Comparison of ENCODE assay signal across 10 cellular contexts in genomic region chr11:65578667-65579066, GRCh38. TPM values are rescaled to one million over a fixed set of nuclear protein-coding genes. Genes with fewer than 3 reads are reported as not detected.
DNase-seq lines count a peak whose midpoint lies in the region; ATAC-seq and TF ChIP-seq lines count a peak whose summit lies in the region.
"Had no signal": no experiment of that assay in that cellular context is flagged by ENCODE, and none has a peak within 500 bp of the region (broad histone marks: within the 10 kb centered on the region; RNA-seq: fewer than 3 reads in every experiment).

No MANE protein-coding gene starts in this region.

- in situ Hi-C loops in transverse colon (cut with MboI; ENCODE audit: low pct_ligation_motif_present in 1 of 4, low pct_unique_long_range_greater_than_20kb in 1 of 4, low sequenced_read_pairs in 3 of 4) = no loop called here

- peaks cover 32% of the 10 kb centered on the region for H3K4me1 Mint-ChIP-seq in activated naive CD4-positive, alpha-beta T cell treated with anti-CD3 and anti-CD28 coated beads, Interleukin-2, amount 50 U/mL, for 24 hours
- H3K4me1 Mint-ChIP-seq in naive B cell = peaks cover 34 to 51% (median 49%) of the 10 kb centered on the region in 3 donors

- H3K4me3 Mint-ChIP-seq in activated naive CD4-positive, alpha-beta T cell treated with anti-CD3 and anti-CD28 coated beads, Interleukin-2, amount 50 U/mL, for 24 hours = peak overlapping the region; percentile 3
- H3K4me3 Mint-ChIP-seq in naive B cell = peak overlapping the region; percentile 9 to 99 (median 78)

- no peak for ATAC-seq in naive B cell (ENCODE audit: low read depth in 2 of 2)
- ATAC-seq: body of pancreas had no signal

- 64 to 65% methylated on average over 3 of the region's 3 CpGs for WGBS in transverse colon (ENCODE audit: low coverage in 1 of 2), 2 donors
- 80% methylated on average over 3 of the region's 3 CpGs for WGBS in suprapubic skin

- TF ChIP-seq EP300 in transverse colon (IDR thresholded peaks at IDR 0.05; ENCODE audit: low read depth) (no peak), suprapubic skin (IDR thresholded peaks at IDR 0.05) (no peak)

- H3K27me3 Mint-ChIP-seq in activated naive CD4-positive, alpha-beta T cell treated with anti-CD3 and anti-CD28 coated beads, Interleukin-2, amount 50 U/mL, for 24 hours = no peaks in the 10 kb centered on the region
- H3K27me3 Mint-ChIP-seq in naive B cell = no peaks in the 10 kb centered on the region

- no peak for DNase-seq in activated naive CD4-positive, alpha-beta T cell treated with anti-CD3 and anti-CD28 coated beads, Interleukin-2, amount 50 U/mL, for 16 hours
- no peak for DNase-seq in ascending aorta (ENCODE audit: low spot score in 2 of 2)
- DNase-seq in naive B cell = no peak
- DNase-seq in transverse colon = peak; percentile 23
- DNase-seq in suprapubic skin (ENCODE audit: low spot score in 2 of 2) = no peak
- no peak for DNase-seq in mucosa of gallbladder (ENCODE audit: low spot score)
- DNase-seq in SIG-M5 treated with dmso at 0.1 percent for 504 hours (lab: John Stamatoyannopoulos, UW; ENCODE audit: unreplicated experiment) = no peak
- DNase-seq: body of pancreas, NCI-H2107 had no signal

- H3K36me3 Mint-ChIP-seq in activated naive CD4-positive, alpha-beta T cell treated with anti-CD3 and anti-CD28 coated beads, Interleukin-2, amount 50 U/mL, for 24 hours = no peaks in the 10 kb centered on the region
- peaks cover 0 to 6% of the 10 kb centered on the region in 2 donors for H3K36me3 Mint-ChIP-seq in naive B cell

- TF ChIP-seq POLR2A in transverse colon (IDR thresholded peaks at IDR 0.05) (no peak), suprapubic skin (IDR thresholded peaks at IDR 0.05) (no peak)

- no peaks in the 10 kb centered on the region for H3K9me3 ChIP-seq in ascending aorta
- no peaks in the 10 kb centered on the region for H3K9me3 ChIP-seq in transverse colon
- H3K9me3 ChIP-seq in suprapubic skin = no peaks in the 10 kb centered on the region
- H3K9me3 ChIP-seq: body of pancreas had no signal

- peak overlapping the region in 1 of 2 donors; percentile 98 for H3K4me3 ChIP-seq in ascending aorta
- peak overlapping the region in 1 of 4 donors; percentile 83 for H3K4me3 ChIP-seq in transverse colon
- no peak overlapping the region for H3K4me3 ChIP-seq in suprapubic skin
- H3K4me3 ChIP-seq: body of pancreas had no signal

- intact Hi-C loops in ascending aorta (cut with DNase I) = no loop called here
- intact Hi-C loops in transverse colon (cut with DNase I; ENCODE audit: low total_unique reads) = loop anchor here (5.0 kb wide), 1 partner anchor 36 kb away; no protein-coding TSS in a partner anchor

- H3K27me3 ChIP-seq in ascending aorta (no peaks in the 10 kb centered on the region), transverse colon (no peaks in the 10 kb centered on the region), suprapubic skin (no peaks in the 10 kb centered on the region)
- H3K27me3 ChIP-seq: body of pancreas had no signal

- H3K27ac Mint-ChIP-seq in activated naive CD4-positive, alpha-beta T cell treated with anti-CD3 and anti-CD28 coated beads, Interleukin-2, amount 50 U/mL, for 24 hours = peak overlapping the region; percentile 66
- H3K27ac Mint-ChIP-seq in naive B cell = peak overlapping the region; percentile 95 to 99 (median 96)

- TF ChIP-seq CTCF in ascending aorta (IDR thresholded peaks at IDR 0.05) = no peak
- TF ChIP-seq CTCF in transverse colon (IDR thresholded peaks at IDR 0.05) = no peak
- no peak for TF ChIP-seq CTCF in suprapubic skin (IDR thresholded peaks at IDR 0.05)

- no peaks in the 10 kb centered on the region for H3K9me3 Mint-ChIP-seq in activated naive CD4-positive, alpha-beta T cell treated with anti-CD3 and anti-CD28 coated beads, Interleukin-2, amount 50 U/mL, for 24 hours
- H3K9me3 Mint-ChIP-seq in naive B cell = no peaks in the 10 kb centered on the region

- H3K36me3 ChIP-seq in ascending aorta (peaks cover 50 to 52% of the 10 kb centered on the region in 2 donors), transverse colon (peaks cover 0 to 22% (median 6%) of the 10 kb centered on the region in 4 donors), suprapubic skin (peaks cover 30% of the 10 kb centered on the region)

- H3K4me1 ChIP-seq in ascending aorta = peaks cover 12 to 22% of the 10 kb centered on the region in 2 donors
- peaks cover 25 to 48% (median 39%) of the 10 kb centered on the region in 4 donors for H3K4me1 ChIP-seq in transverse colon
- peaks cover 52% of the 10 kb centered on the region for H3K4me1 ChIP-seq in suprapubic skin

- H3K27ac ChIP-seq in ascending aorta (peak overlapping the region; percentile 96 to 99), transverse colon (peak overlapping the region; percentile 96 to 98 (median 96)), suprapubic skin (no peak overlapping the region)
- H3K27ac ChIP-seq: body of pancreas had no signal

RNA-seq across cellular contexts. Expression of gene EHBP1L1, which starts 2.8 kb away (rescaled TPM):
- total RNA-seq in ascending aorta = 418 TPM
- polyA plus RNA-seq in naive B cell (ENCODE audit: low read depth in 6 of 6) = 10 to 100 TPM in 4 of 6 donors, 1 to 10 TPM in 2; 5.5 to 18.3 (median 11.6) TPM
- 100 to 1,000 TPM in 2 of 4 donors, 10 to 100 TPM in 2; 90.2 to 215 (median 106) TPM for total RNA-seq in transverse colon
- 100 to 1,000 TPM in 1 of 4 donors, 10 to 100 TPM in 3; 40.3 to 150 (median 56.2) TPM for total RNA-seq in suprapubic skin
- total RNA-seq in mucosa of gallbladder = 128 TPM

RNA-seq across cellular contexts. Expression of gene FAM89B, which starts 6.3 kb away (rescaled TPM):
- total RNA-seq in ascending aorta (104 TPM), transverse colon (100 to 1,000 TPM in 1 of 4 donors, 10 to 100 TPM in 3; 25.2 to 254 (median 51.6) TPM), suprapubic skin (100 to 1,000 TPM in 1 of 4 donors, 10 to 100 TPM in 3; 45.2 to 103 (median 72.0) TPM), mucosa of gallbladder (68.2 TPM)
- 10 to 100 TPM; 44.3 to 82.6 (median 61.8) TPM for polyA plus RNA-seq in naive B cell (ENCODE audit: low read depth in 6 of 6)

RNA-seq across cellular contexts. Expression of gene ZNRD2, which starts 8.4 kb away (rescaled TPM):
- total RNA-seq in ascending aorta = 157 TPM
- polyA plus RNA-seq in naive B cell (ENCODE audit: low read depth in 6 of 6) = 10 to 100 TPM; 56.9 to 74.5 (median 69.8) TPM
- total RNA-seq in transverse colon = 10 to 100 TPM in 3 of 4 donors, 1 to 10 TPM in 1; 6.4 to 38.4 (median 27.9) TPM
- total RNA-seq in suprapubic skin = 10 to 100 TPM; 60.9 to 97.4 (median 77.9) TPM
- 30.0 TPM for total RNA-seq in mucosa of gallbladder

RNA-seq across cellular contexts. Expression of gene KCNK7, which starts 16.9 kb away (rescaled TPM):
- not detected for total RNA-seq in ascending aorta
- not detected for polyA plus RNA-seq in naive B cell (ENCODE audit: low read depth in 6 of 6)
- total RNA-seq in transverse colon = 1 to 10 TPM in 1 of 4 donors, under 1 TPM in 1, not detected in 2; 0.27 to 1.6 TPM
- total RNA-seq in suprapubic skin = 100 to 1,000 TPM in 3 of 4 donors, 10 to 100 TPM in 1; 32.6 to 183 (median 144) TPM
- 1.1 TPM for total RNA-seq in mucosa of gallbladder

RNA-seq across cellular contexts. Expression of gene LTBP3, which starts 20.5 kb away (rescaled TPM):
- total RNA-seq in ascending aorta (702 TPM), transverse colon (100 to 1,000 TPM in 2 of 4 donors, 10 to 100 TPM in 2; 48.7 to 467 (median 140) TPM), suprapubic skin (10 to 100 TPM; 65.1 to 86.7 (median 71.0) TPM), mucosa of gallbladder (257 TPM)
- 10 to 100 TPM; 12.5 to 40.5 (median 23.0) TPM for polyA plus RNA-seq in naive B cell (ENCODE audit: low read depth in 6 of 6)
